13 cellular contexts compared by ENCODE assay signal in the genomic region with DNA sequence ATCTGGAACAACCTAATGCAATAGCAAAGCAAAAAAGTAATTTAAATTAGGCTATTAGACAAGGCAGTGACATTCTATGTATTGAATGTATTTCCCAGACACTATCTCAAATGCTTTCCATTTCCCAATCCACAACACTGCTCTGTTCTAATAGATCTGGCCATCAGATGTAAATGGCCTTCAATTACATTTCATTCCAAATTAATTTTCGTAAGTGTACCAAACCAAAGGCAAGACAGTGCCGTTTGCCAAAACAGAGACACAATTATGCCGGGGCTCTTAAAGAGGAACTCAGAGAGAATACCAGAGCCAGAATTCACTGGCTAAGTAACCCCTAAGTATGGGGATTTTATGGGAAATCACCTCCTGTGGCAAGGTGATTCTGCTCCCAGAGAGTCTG.
DNase-seq lines count a peak whose midpoint lies in the region; ATAC-seq and TF ChIP-seq lines count a peak whose summit lies in the region.
"Had no signal": no experiment of that assay in that cellular context is flagged by ENCODE, and none has a peak within 500 bp of the region (broad histone marks: within the 10 kb centered on the region; RNA-seq: fewer than 3 reads in every experiment).

No MANE protein-coding gene starts in this region.

- H3K9me3 ChIP-seq in OCI-LY3 (ENCODE audit: insufficient read depth, low read length): no peaks in the 10 kb centered on the region
- no peaks in the 10 kb centered on the region for H3K9me3 ChIP-seq in tibial artery
- H3K9me3 ChIP-seq: A549, Caco-2, HAP-1 had no signal

- H3K9ac ChIP-seq in OCI-LY3 (ENCODE audit: low read length): no peak overlapping the region; the same call in 1 of the 2 replicates

- H3K9me3 Mint-ChIP-seq in CD14-positive monocyte (no peaks in the 10 kb centered on the region), GM23338 (no peaks in the 10 kb centered on the region), type B pancreatic cell (no peaks in the 10 kb centered on the region)
- no peaks in the 10 kb centered on the region for H3K9me3 Mint-ChIP-seq in dendritic cell treated with granulocyte-macrophage colony-stimulating factor and Interleukin-4, amounts not matched to agents 40 ng/mL and 50 ng/mL, for 4 days
- H3K9me3 Mint-ChIP-seq: CD8-positive, alpha-beta memory T cell had no signal

- H3K9me2 ChIP-seq in GM23338 (ENCODE audit: insufficient read depth): no peaks in the 10 kb centered on the region

- no peak overlapping the region for H3K27ac ChIP-seq in GM23338 (ENCODE audit: low read depth)
- no peak overlapping the region for H3K27ac ChIP-seq in OCI-LY3 (ENCODE audit: low read length)
- no peak overlapping the region for H3K27ac ChIP-seq in tibial artery
- H3K27ac ChIP-seq: A549, HL-60 had no signal

- peaks cover 20% of the 10 kb centered on the region for H3K4me1 ChIP-seq in GM23338 (ENCODE audit: insufficient read depth)
- peaks cover 31% of the 10 kb centered on the region for H3K4me1 ChIP-seq in OCI-LY3 (ENCODE audit: low read length)
- H3K4me1 ChIP-seq in tibial artery: peaks cover 0 to 44% (median 12%) of the 10 kb centered on the region in 4 donors
- H3K4me1 ChIP-seq: A549, Caco-2, HAP-1 had no signal

- H3K36me3 ChIP-seq in GM23338 (ENCODE audit: insufficient read depth) (no peaks in the 10 kb centered on the region), OCI-LY3 (replicated peaks; ENCODE audit: low read depth, low read length) (no peaks in the 10 kb centered on the region), tibial artery (no peaks in the 10 kb centered on the region)
- H3K36me3 ChIP-seq: HAP-1 had no signal

- H3K4me1 Mint-ChIP-seq in CD14-positive monocyte: peaks cover 49% of the 10 kb centered on the region
- H3K4me1 Mint-ChIP-seq in GM23338: peaks cover 48% of the 10 kb centered on the region
- peaks cover 70% of the 10 kb centered on the region for H3K4me1 Mint-ChIP-seq in dendritic cell treated with granulocyte-macrophage colony-stimulating factor and Interleukin-4, amounts not matched to agents 40 ng/mL and 50 ng/mL, for 4 days (ENCODE audit: low read depth)
- peaks cover 19% of the 10 kb centered on the region for H3K4me1 Mint-ChIP-seq in type B pancreatic cell (ENCODE audit: unreplicated experiment)

- H3K4me3 Mint-ChIP-seq in CD14-positive monocyte (no peak overlapping the region), GM23338 (no peak overlapping the region), type B pancreatic cell (no peak overlapping the region)
- no peak overlapping the region for H3K4me3 Mint-ChIP-seq in dendritic cell treated with granulocyte-macrophage colony-stimulating factor and Interleukin-4, amounts not matched to agents 40 ng/mL and 50 ng/mL, for 4 days
- H3K4me3 Mint-ChIP-seq: CD8-positive, alpha-beta memory T cell had no signal

- intact Hi-C loops in CD14-positive monocyte (cut with micrococcal nuclease) (no loop called here), tibial artery (cut with DNase I; ENCODE audit: low total_unique reads) (no loop called here)
- intact Hi-C loops in dendritic cell treated with granulocyte-macrophage colony-stimulating factor and Interleukin-4, amounts not matched to agents 40 ng/mL and 50 ng/mL, for 4 days (cut with micrococcal nuclease): no loop called here

- no peak for TF ChIP-seq CTCF in CD14-positive monocyte (IDR thresholded peaks at IDR 0.05)
- TF ChIP-seq CTCF in GM23338 (conservative IDR thresholded peaks at IDR 0.05; ENCODE audit: low read depth in 2 of 2): no peak
- no peak for TF ChIP-seq CTCF in OCI-LY3 (IDR thresholded peaks at IDR 0.05; ENCODE audit: low read depth, low read length)
- no peak for TF ChIP-seq CTCF in tibial artery (IDR thresholded peaks at IDR 0.05)
- no peak for TF ChIP-seq CTCF in type B pancreatic cell (conservative IDR thresholded peaks at IDR 0.05)

- H3K36me3 Mint-ChIP-seq in CD14-positive monocyte (peaks cover 17 to 30% of the 10 kb centered on the region in 2 donors), GM23338 (ENCODE audit: low read depth) (peaks cover 3% of the 10 kb centered on the region; the same call in 1 of the 3 replicates), type B pancreatic cell (peaks cover 24% of the 10 kb centered on the region)
- peaks cover 43% of the 10 kb centered on the region for H3K36me3 Mint-ChIP-seq in dendritic cell treated with granulocyte-macrophage colony-stimulating factor and Interleukin-4, amounts not matched to agents 40 ng/mL and 50 ng/mL, for 4 days (ENCODE audit: low read depth)

- H3K27me3 ChIP-seq in GM23338 (ENCODE audit: insufficient read depth) (no peaks in the 10 kb centered on the region), OCI-LY3 (ENCODE audit: low read depth, low read length) (no peaks in the 10 kb centered on the region), tibial artery (no peaks in the 10 kb centered on the region)

- H4K20me1 ChIP-seq in GM23338 (replicated peaks; ENCODE audit: insufficient read depth) (no peaks in the 10 kb centered on the region), OCI-LY3 (ENCODE audit: insufficient read depth, low read length) (no peaks in the 10 kb centered on the region)

- peak overlapping the region; percentile 39; the same call in 1 of the 2 replicates for H3K4me2 ChIP-seq in GM23338
- H3K4me2 ChIP-seq in OCI-LY3 (ENCODE audit: low read length): peak overlapping the region; percentile 66
- H3K4me2 ChIP-seq: A549 had no signal

- DNase-seq in CD14-positive monocyte (ENCODE audit: low spot score) (no peak), GM23338 (ENCODE audit: low spot score) (no peak), NAMALWA (ENCODE audit: low spot score) (no peak), tibial artery (no peak), type B pancreatic cell (ENCODE audit: extremely low spot score, unreplicated experiment) (no peak)
- DNase-seq: Caco-2; CD8-positive, alpha-beta memory T cell; GOT3 had no signal

- H3K79me2 ChIP-seq in GM23338 (replicated peaks; ENCODE audit: insufficient read depth) (peaks cover 100% of the 10 kb centered on the region), OCI-LY3 (ENCODE audit: low read length) (no peaks in the 10 kb centered on the region)

- H3K27ac Mint-ChIP-seq in CD14-positive monocyte (peak overlapping the region in 5 of 7 donors; percentile 7 to 82 (median 58)), GM23338 (no peak overlapping the region), type B pancreatic cell (no peak overlapping the region)
- H3K27ac Mint-ChIP-seq in dendritic cell treated with granulocyte-macrophage colony-stimulating factor and Interleukin-4, amounts not matched to agents 40 ng/mL and 50 ng/mL, for 4 days: peak overlapping the region; percentile 51
- H3K27ac Mint-ChIP-seq: CD8-positive, alpha-beta memory T cell had no signal

- H2AFZ ChIP-seq in GM23338: no peak overlapping the region
- H2AFZ ChIP-seq in OCI-LY3 (ENCODE audit: low read depth, low read length): peak overlapping the region; percentile 55; the same call in 1 of the 2 replicates

- H3K4me3 ChIP-seq in GM23338 (no peak overlapping the region), OCI-LY3 (ENCODE audit: low read length) (peak overlapping the region; percentile 50), tibial artery (no peak overlapping the region)
- H3K4me3 ChIP-seq: A549, HAP-1 had no signal

- H3K27me3 Mint-ChIP-seq in CD14-positive monocyte (ENCODE audit: low read depth in 3 of 3) (no peaks in the 10 kb centered on the region), GM23338 (ENCODE audit: insufficient read depth, low read depth, poor library complexity) (peaks cover 9% of the 10 kb centered on the region), type B pancreatic cell (no peaks in the 10 kb centered on the region)
- no peaks in the 10 kb centered on the region for H3K27me3 Mint-ChIP-seq in dendritic cell treated with granulocyte-macrophage colony-stimulating factor and Interleukin-4, amounts not matched to agents 40 ng/mL and 50 ng/mL, for 4 days
- H3K27me3 Mint-ChIP-seq: CD8-positive, alpha-beta memory T cell had no signal

- H3F3A ChIP-seq in GM23338 (replicated peaks; ENCODE audit: low read depth): no peaks in the 10 kb centered on the region

- no peak for ATAC-seq in GM23338
- ATAC-seq: A549 had no signal

TF ChIP-seq in GM23338, 12 proteins besides CTCF, POLR2A, EP300 and RAD21 (continues in another document):
- no peak for TF ChIP-seq EZH2 (IDR thresholded peaks at IDR 0.05; ENCODE audit: low read depth, unreplicated experiment)
- TF ChIP-seq, protein P1, sequence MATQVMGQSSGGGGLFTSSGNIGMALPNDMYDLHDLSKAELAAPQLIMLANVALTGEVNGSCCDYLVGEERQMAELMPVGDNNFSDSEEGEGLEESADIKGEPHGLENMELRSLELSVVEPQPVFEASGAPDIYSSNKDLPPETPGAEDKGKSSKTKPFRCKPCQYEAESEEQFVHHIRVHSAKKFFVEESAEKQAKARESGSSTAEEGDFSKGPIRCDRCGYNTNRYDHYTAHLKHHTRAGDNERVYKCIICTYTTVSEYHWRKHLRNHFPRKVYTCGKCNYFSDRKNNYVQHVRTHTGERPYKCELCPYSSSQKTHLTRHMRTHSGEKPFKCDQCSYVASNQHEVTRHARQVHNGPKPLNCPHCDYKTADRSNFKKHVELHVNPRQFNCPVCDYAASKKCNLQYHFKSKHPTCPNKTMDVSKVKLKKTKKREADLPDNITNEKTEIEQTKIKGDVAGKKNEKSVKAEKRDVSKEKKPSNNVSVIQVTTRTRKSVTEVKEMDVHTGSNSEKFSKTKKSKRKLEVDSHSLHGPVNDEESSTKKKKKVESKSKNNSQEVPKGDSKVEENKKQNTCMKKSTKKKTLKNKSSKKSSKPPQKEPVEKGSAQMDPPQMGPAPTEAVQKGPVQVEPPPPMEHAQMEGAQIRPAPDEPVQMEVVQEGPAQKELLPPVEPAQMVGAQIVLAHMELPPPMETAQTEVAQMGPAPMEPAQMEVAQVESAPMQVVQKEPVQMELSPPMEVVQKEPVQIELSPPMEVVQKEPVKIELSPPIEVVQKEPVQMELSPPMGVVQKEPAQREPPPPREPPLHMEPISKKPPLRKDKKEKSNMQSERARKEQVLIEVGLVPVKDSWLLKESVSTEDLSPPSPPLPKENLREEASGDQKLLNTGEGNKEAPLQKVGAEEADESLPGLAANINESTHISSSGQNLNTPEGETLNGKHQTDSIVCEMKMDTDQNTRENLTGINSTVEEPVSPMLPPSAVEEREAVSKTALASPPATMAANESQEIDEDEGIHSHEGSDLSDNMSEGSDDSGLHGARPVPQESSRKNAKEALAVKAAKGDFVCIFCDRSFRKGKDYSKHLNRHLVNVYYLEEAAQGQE (IDR thresholded peaks at IDR 0.05; ENCODE audit: unreplicated experiment): no peak

Comparison
In these comparisons a context has a peak if more than half of its experiments do, and no peak if none do; other contexts are left out.
1. H3K27ac Mint-ChIP-seq: peak in CD14-positive monocyte (5 of 7) and dendritic cell treated with granulocyte-macrophage colony-stimulating factor and Interleukin-4, amounts not matched to agents 40 ng/mL and 50 ng/mL, for 4 days (single experiment); none in GM23338 (single experiment) and type B pancreatic cell (single experiment).